27 cellular contexts compared by ENCODE assay signal in the genomic region with DNA sequence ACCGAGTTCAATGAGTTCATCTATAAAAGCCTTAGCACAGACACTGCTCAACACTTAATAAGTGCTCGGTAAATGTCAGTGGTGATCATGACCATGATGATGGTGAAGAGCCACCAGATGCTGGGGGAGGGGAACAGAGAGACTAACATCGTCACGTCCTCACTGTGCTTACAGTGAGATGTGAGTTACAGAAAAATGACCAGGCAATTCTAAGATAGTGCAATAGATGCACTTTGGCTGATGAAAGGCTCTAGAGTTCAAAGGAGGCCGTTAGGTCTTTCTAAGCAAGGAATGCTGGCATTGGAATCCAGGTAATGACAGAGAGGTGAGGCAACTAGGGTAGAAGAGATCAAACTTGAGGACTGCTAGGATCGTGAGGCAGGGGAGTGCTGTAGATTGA.
"Had no signal": no experiment of that assay in that cellular context is flagged by ENCODE, and none has a peak within 500 bp of the region (broad histone marks: within the 10 kb centered on the region; RNA-seq: fewer than 3 reads in every experiment).

No MANE protein-coding gene starts in this region.

- H3K27ac Mint-ChIP-seq: activated CD4-positive, alpha-beta memory T cell treated with anti-CD3 and anti-CD28 coated beads, Interleukin-2, amount 10 ng/mL, durations not matched to agents 7 days and 5 days; activated CD4-positive, alpha-beta T cell treated with anti-CD3 and anti-CD28 coated beads, Interleukin-2, amount 10 ng/mL, durations not matched to agents 7 days and 5 days; activated naive CD4-positive, alpha-beta T cell treated with anti-CD3 and anti-CD28 coated beads for 36 hours; activated naive CD8-positive, alpha-beta T cell; activated T-helper 17 cell treated with anti-CD3 and anti-CD28 coated beads, Interleukin-2, amount 50 U/mL, for 72 hours; T-cell had no signal

- H3K27me3 Mint-ChIP-seq: activated CD4-positive, alpha-beta memory T cell treated with anti-CD3 and anti-CD28 coated beads, Interleukin-2, amount 10 ng/mL, durations not matched to agents 7 days and 5 days; activated CD4-positive, alpha-beta T cell treated with anti-CD3 and anti-CD28 coated beads, Interleukin-2, amount 10 ng/mL, durations not matched to agents 7 days and 5 days; activated naive CD8-positive, alpha-beta T cell; activated T-helper 17 cell treated with anti-CD3 and anti-CD28 coated beads, Interleukin-2, amount 50 U/mL, for 72 hours; brain; T-cell had no signal

- H3K4me3 ChIP-seq: SK-N-MC had no signal

- H3K27ac ChIP-seq: SK-N-MC, VCaP had no signal

- ATAC-seq: activated T-helper 17 cell treated with anti-CD3 and anti-CD28 coated beads, Interleukin-2, amount 50 U/mL, for 72 hours; Panc1; Right ventricle myocardium inferior; T-cell had no signal

- DNase-seq: activated CD4-positive, alpha-beta memory T cell treated with anti-CD3 and anti-CD28 coated beads, Interleukin-2, amount 10 ng/mL, durations not matched to agents 7 days and 5 days; activated CD4-positive, alpha-beta T cell treated with anti-CD3 and anti-CD28 coated beads, Interleukin-2, amount 10 ng/mL, durations not matched to agents 7 days and 5 days; activated CD4-positive, CD25-positive, alpha-beta regulatory T cell; activated gamma-delta T cell; activated naive CD4-positive, alpha-beta T cell treated with anti-CD3 and anti-CD28 coated beads for 36 hours; activated T-cell treated with anti-CD3 and anti-CD28 coated beads for 4 hours; activated T-cell treated with anti-CD3 and anti-CD28 coated beads, Interleukin-2, amount 50 U/mL, for 48 hours; amygdala; KG1; NCI-H1048; NCI-H1417; NCI-H1694; NCI-H2029; NCI-H345; NCI-H510A; NCI-H69; NK-92 treated with Interleukin-12 subunit alpha and Interleukin-12 subunit beta, amount 100 ng/mL, for 24 hours; OCI-M1; RPMI8226; T-cell had no signal

- H3K9me3 Mint-ChIP-seq: activated T-helper 17 cell treated with anti-CD3 and anti-CD28 coated beads, Interleukin-2, amount 50 U/mL, for 72 hours had no signal

- H3K4me3 Mint-ChIP-seq: activated CD4-positive, alpha-beta memory T cell treated with anti-CD3 and anti-CD28 coated beads, Interleukin-2, amount 10 ng/mL, durations not matched to agents 7 days and 5 days; activated CD4-positive, alpha-beta T cell treated with anti-CD3 and anti-CD28 coated beads, Interleukin-2, amount 10 ng/mL, durations not matched to agents 7 days and 5 days; activated naive CD4-positive, alpha-beta T cell treated with anti-CD3 and anti-CD28 coated beads for 36 hours; activated naive CD8-positive, alpha-beta T cell; activated T-helper 17 cell treated with anti-CD3 and anti-CD28 coated beads, Interleukin-2, amount 50 U/mL, for 72 hours; brain; T-cell had no signal

- H3K4me1 Mint-ChIP-seq: activated CD4-positive, alpha-beta memory T cell treated with anti-CD3 and anti-CD28 coated beads, Interleukin-2, amount 10 ng/mL, durations not matched to agents 7 days and 5 days; activated CD4-positive, alpha-beta T cell treated with anti-CD3 and anti-CD28 coated beads, Interleukin-2, amount 10 ng/mL, durations not matched to agents 7 days and 5 days; brain had no signal
